In the genomic region with DNA sequence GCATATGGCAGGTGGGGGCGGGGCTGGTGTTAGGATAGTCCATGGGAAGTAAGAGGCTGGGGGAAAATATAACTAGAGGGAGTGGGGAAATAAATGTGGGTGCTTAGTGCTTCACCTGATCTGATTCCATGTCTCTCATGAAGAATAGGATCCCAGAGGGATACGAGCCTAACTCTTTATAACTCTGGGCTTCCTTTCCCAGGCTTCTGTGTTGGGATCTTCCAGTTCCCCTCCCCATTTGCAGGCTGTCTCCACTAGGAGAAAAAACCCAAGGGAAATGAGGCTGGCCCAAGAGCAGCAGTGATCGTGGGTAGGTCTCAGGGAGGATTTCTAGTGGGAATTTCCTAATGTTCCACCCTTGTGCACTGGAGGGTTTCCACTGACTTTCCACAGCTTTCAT, we compare ENCODE assay signal across 22 cellular contexts. TPM values are rescaled to one million over a fixed set of nuclear protein-coding genes. Genes with fewer than 3 reads are reported as not detected.
DNase-seq lines count a peak whose midpoint lies in the region; ATAC-seq and TF ChIP-seq lines count a peak whose summit lies in the region.
"Had no signal": no experiment of that assay in that cellular context is flagged by ENCODE, and none has a peak within 500 bp of the region (broad histone marks: within the 10 kb centered on the region; RNA-seq: fewer than 3 reads in every experiment).

No MANE protein-coding gene starts in this region.

- no peak overlapping the region for H3K27ac ChIP-seq in CD4-positive, alpha-beta memory T cell (ENCODE audit: low read depth, low read length)
- H3K27ac ChIP-seq: esophagus squamous epithelium, gastroesophageal sphincter, parathyroid adenoma, uterus had no signal

- peaks cover 8 to 13% of the 10 kb centered on the region in 2 donors for H3K36me3 Mint-ChIP-seq in CD4-positive, alpha-beta memory T cell
- peaks cover 11% of the 10 kb centered on the region for H3K36me3 Mint-ChIP-seq in T-cell
- H3K36me3 Mint-ChIP-seq in immature natural killer cell, result peaks cover 0 to 12% (median 5%) of the 10 kb centered on the region in 3 donors
- peaks cover 4% of the 10 kb centered on the region for H3K36me3 Mint-ChIP-seq in progenitor cell of endocrine pancreas (ENCODE audit: insufficient read depth)
- H3K36me3 Mint-ChIP-seq in CD14-positive monocyte, result peaks cover 0 to 6% of the 10 kb centered on the region in 2 donors

- intact Hi-C loops in CD4-positive, alpha-beta memory T cell (cut with micrococcal nuclease), result no loop called here
- intact Hi-C loops in CD14-positive monocyte (cut with micrococcal nuclease), result loop anchor here (5.0 kb wide), 1 partner anchor 36 kb away; no protein-coding TSS in a partner anchor

- H3K27ac Mint-ChIP-seq in CD4-positive, alpha-beta memory T cell, result peak overlapping the region in 1 of 7 donors; percentile 42
- H3K27ac Mint-ChIP-seq in T-cell (no peak overlapping the region), immature natural killer cell (no peak overlapping the region), progenitor cell of endocrine pancreas (no peak overlapping the region), CD14-positive monocyte (peak overlapping the region in 1 of 7 donors; percentile 25)
- H3K27ac Mint-ChIP-seq: activated naive CD4-positive, alpha-beta T cell treated with anti-CD3 and anti-CD28 coated beads for 36 hours had no signal

- CTCF ChIA-PET in CD4-positive, alpha-beta memory T cell (lab: Charles Lee; ENCODE audit: partially characterized antibody), result interaction anchor here (0.7 to 11.9 kb wide), 5 partner anchors 12 to 150 kb away, joined by 3 to 141 read pairs (median 18); partner anchors contain the start of genes IGSF8 and KCNJ10
- CTCF ChIA-PET in T-cell (lab: Charles Lee), result interaction anchor here (0.6 to 1.4 kb wide), 6 partner anchors 15 to 1759 kb away, joined by 3 to 10 read pairs (median 4); partner anchors contain the start of gene IGSF8 (in 1 of the 2)

- H3K27me3 ChIP-seq in CD4-positive, alpha-beta memory T cell (ENCODE audit: insufficient read depth, low read length), result peaks cover 38% of the 10 kb centered on the region

- peaks cover 3% of the 10 kb centered on the region for H3K4me1 ChIP-seq in CD4-positive, alpha-beta memory T cell (ENCODE audit: insufficient read depth, low read length)
- H3K4me1 ChIP-seq: HAP-1, parathyroid adenoma, uterus had no signal

- H3K27me3 Mint-ChIP-seq in CD4-positive, alpha-beta memory T cell, result peaks cover 37 to 43% of the 10 kb centered on the region in 2 donors
- H3K27me3 Mint-ChIP-seq in T-cell, result peaks cover 34 to 44% of the 10 kb centered on the region in 2 donors
- H3K27me3 Mint-ChIP-seq in immature natural killer cell (ENCODE audit: low read depth in 3 of 3), result peaks cover 21 to 23% (median 22%) of the 10 kb centered on the region in 3 donors
- peaks cover 73% of the 10 kb centered on the region for H3K27me3 Mint-ChIP-seq in progenitor cell of endocrine pancreas
- peaks cover 31 to 63% (median 50%) of the 10 kb centered on the region in 3 donors for H3K27me3 Mint-ChIP-seq in CD14-positive monocyte (ENCODE audit: low read depth in 3 of 3)

- TF ChIP-seq CTCF in progenitor cell of endocrine pancreas (IDR thresholded peaks at IDR 0.05; ENCODE audit: unreplicated experiment) (no peak), CD14-positive monocyte (IDR thresholded peaks at IDR 0.05) (no peak)

- H3K36me3 ChIP-seq in CD4-positive, alpha-beta memory T cell (ENCODE audit: insufficient read depth, low read length), result no peaks in the 10 kb centered on the region
- H3K36me3 ChIP-seq: HAP-1, uterus had no signal

- peak overlapping the region in 7 of 8 donors; percentile 47 to 78 (median 66) for H3K4me3 Mint-ChIP-seq in CD4-positive, alpha-beta memory T cell
- H3K4me3 Mint-ChIP-seq in T-cell (peak overlapping the region; percentile 14 to 78 (median 62)), immature natural killer cell (peak overlapping the region in 4 of 5 donors; percentile 35 to 67 (median 50)), progenitor cell of endocrine pancreas (ENCODE audit: low read depth) (no peak overlapping the region), CD14-positive monocyte (peak overlapping the region in 1 of 2 donors; percentile 77)
- H3K4me3 Mint-ChIP-seq: activated naive CD4-positive, alpha-beta T cell treated with anti-CD3 and anti-CD28 coated beads for 36 hours had no signal

- DNase-seq in CD4-positive, alpha-beta memory T cell, result no peak
- DNase-seq in T-cell (no peak), immature natural killer cell (no peak), pons (ENCODE audit: low spot score) (peak; percentile 14), SIG-M5 treated with dmso at 0.1 percent for 504 hours (lab: John Stamatoyannopoulos, UW; ENCODE audit: unreplicated experiment) (no peak), progenitor cell of endocrine pancreas (ENCODE audit: low spot score, unreplicated experiment) (no peak), CD14-positive monocyte (ENCODE audit: low spot score) (no peak)
- DNase-seq: activated CD4-positive, alpha-beta T cell treated with anti-CD3 and anti-CD28 coated beads, Interleukin-2, amount 50 U/mL, for 48 hours; activated naive CD4-positive, alpha-beta T cell treated with anti-CD3 and anti-CD28 coated beads for 36 hours; DMS79 treated with DMSO at 0.1 percent for 48 hours; esophagus squamous epithelium; KBM-7; NCI-H1436 treated with DMSO at 0.1 percent for 48 hours; NCI-H524 treated with DMSO at 0.1 percent for 48 hours; stimulated activated CD8-positive, alpha-beta memory T cell treated with anti-CD3 and anti-CD28 coated beads, Interleukin-4, amount 100 ng/mL, for 48 hours; uterus had no signal

- no peak overlapping the region for H3K4me3 ChIP-seq in CD4-positive, alpha-beta memory T cell (ENCODE audit: low read length in 2 of 2)
- H3K4me3 ChIP-seq: HAP-1, lung had no signal

- POLR2A ChIA-PET in CD4-positive, alpha-beta memory T cell (lab: Charles Lee; ENCODE audit: partially characterized antibody), result no interaction called here
- POLR2A ChIA-PET in T-cell (lab: Charles Lee), result no interaction called here

- H3K4me1 Mint-ChIP-seq in CD4-positive, alpha-beta memory T cell, result peaks cover 8 to 28% (median 18%) of the 10 kb centered on the region in 4 donors
- H3K4me1 Mint-ChIP-seq in T-cell, result peaks cover 12 to 17% (median 12%) of the 10 kb centered on the region in 3 donors
- H3K4me1 Mint-ChIP-seq in immature natural killer cell, result peaks cover 4 to 11% of the 10 kb centered on the region in 2 donors
- no peaks in the 10 kb centered on the region for H3K4me1 Mint-ChIP-seq in progenitor cell of endocrine pancreas (ENCODE audit: low read depth)
- H3K4me1 Mint-ChIP-seq in CD14-positive monocyte, result peaks cover 20% of the 10 kb centered on the region

- no peaks in the 10 kb centered on the region for H3K9me3 ChIP-seq in CD4-positive, alpha-beta memory T cell (ENCODE audit: control insufficient read depth in 1 of 2, low read length in 2 of 2)
- H3K9me3 ChIP-seq: esophagus squamous epithelium, gastroesophageal sphincter, HAP-1, uterus had no signal

- no peak for ATAC-seq in T-cell (replicated peaks in 1 of 4)
- ATAC-seq: gastroesophageal sphincter, sciatic nerve had no signal

- H3K9me3 Mint-ChIP-seq in CD4-positive, alpha-beta memory T cell, result no peaks in the 10 kb centered on the region
- H3K9me3 Mint-ChIP-seq in T-cell, result no peaks in the 10 kb centered on the region
- H3K9me3 Mint-ChIP-seq in immature natural killer cell, result no peaks in the 10 kb centered on the region
- no peaks in the 10 kb centered on the region for H3K9me3 Mint-ChIP-seq in progenitor cell of endocrine pancreas (ENCODE audit: low read depth)
- H3K9me3 Mint-ChIP-seq in CD14-positive monocyte, result peaks cover 0 to 9% (median 0%) of the 10 kb centered on the region in 7 donors
- H3K9me3 Mint-ChIP-seq: activated naive CD4-positive, alpha-beta T cell treated with anti-CD3 and anti-CD28 coated beads for 36 hours had no signal

RNA-seq across cellular contexts. Expression of gene KCNJ9, which starts 1.6 kb away (rescaled TPM):
- total RNA-seq in CD4-positive, alpha-beta memory T cell, result not detected
- polyA plus RNA-seq in CD4-positive, alpha-beta memory T cell, result not detected
- total RNA-seq in T-cell (not detected), progenitor cell of endocrine pancreas (not detected in 2 replicates)
- polyA plus RNA-seq in immature natural killer cell (not detected), CD14-positive monocyte (not detected)
- total RNA-seq: activated naive CD4-positive, alpha-beta T cell treated with anti-CD3 and anti-CD28 coated beads for 36 hours; esophagus squamous epithelium; gastroesophageal sphincter; kidney epithelial cell; lung had no signal
- polyA plus RNA-seq: lung had no signal

RNA-seq across cellular contexts. Expression of gene KCNJ10, which starts 13.0 kb away (rescaled TPM):
- total RNA-seq in CD4-positive, alpha-beta memory T cell, result not detected
- under 1 TPM in 1 of 2 donors, not detected in 1; 0.08 TPM for polyA plus RNA-seq in CD4-positive, alpha-beta memory T cell
- total RNA-seq in T-cell (under 1 TPM in 1 of 5 donors, not detected in 4; 0.22 TPM), progenitor cell of endocrine pancreas (0.09 and 0.12 TPM in 2 replicates)
- polyA plus RNA-seq in immature natural killer cell (not detected), CD14-positive monocyte (not detected)
- total RNA-seq: activated naive CD4-positive, alpha-beta T cell treated with anti-CD3 and anti-CD28 coated beads for 36 hours; gastroesophageal sphincter had no signal

RNA-seq across cellular contexts. Expression of gene IGSF8, which starts 15.5 kb away (rescaled TPM):
- 10 to 100 TPM; 48.8 to 51.2 TPM for total RNA-seq in CD4-positive, alpha-beta memory T cell
- 10 to 100 TPM; 36.8 to 46.9 TPM for polyA plus RNA-seq in CD4-positive, alpha-beta memory T cell
- total RNA-seq in T-cell (10 to 100 TPM; 41.8 to 71.5 (median 62.2) TPM), progenitor cell of endocrine pancreas (39.4 and 40.0 TPM in 2 replicates)
- polyA plus RNA-seq in immature natural killer cell (10 to 100 TPM; 29.1 to 57.4 (median 40.5) TPM), CD14-positive monocyte (10 to 100 TPM in 1 of 2 donors, 1 to 10 TPM in 1; 9.6 to 10.8 TPM)

RNA-seq across cellular contexts. Expression of gene ATP1A2, which starts 32.6 kb away (rescaled TPM):
- not detected for total RNA-seq in CD4-positive, alpha-beta memory T cell
- polyA plus RNA-seq in CD4-positive, alpha-beta memory T cell, result not detected
- under 1 TPM in 2 of 5 donors, not detected in 3; 0.10 to 0.26 TPM for total RNA-seq in T-cell
- not detected for polyA plus RNA-seq in immature natural killer cell
- 0.11 TPM in 1 of 2 replicates, not detected in the other for total RNA-seq in progenitor cell of endocrine pancreas
- not detected for polyA plus RNA-seq in CD14-positive monocyte
- total RNA-seq: activated naive CD4-positive, alpha-beta T cell treated with anti-CD3 and anti-CD28 coated beads for 36 hours had no signal

RNA-seq across cellular contexts. Expression of gene PIGM, which starts 51.1 kb away (rescaled TPM):
- total RNA-seq in CD4-positive, alpha-beta memory T cell, result 10 to 100 TPM; 11.7 to 12.3 TPM
- polyA plus RNA-seq in CD4-positive, alpha-beta memory T cell, result 1 to 10 TPM; 2.9 to 3.5 TPM
- total RNA-seq in T-cell (1 to 10 TPM; 3.2 to 9.7 (median 8.4) TPM), progenitor cell of endocrine pancreas (11.4 and 12.2 TPM in 2 replicates)
- polyA plus RNA-seq in immature natural killer cell (1 to 10 TPM; 2.1 to 3.3 (median 3.0) TPM), CD14-positive monocyte (1 to 10 TPM; 3.7 to 4.2 TPM)
